Comparison of ENCODE assay signal across 1 cellular context in the genomic region with DNA sequence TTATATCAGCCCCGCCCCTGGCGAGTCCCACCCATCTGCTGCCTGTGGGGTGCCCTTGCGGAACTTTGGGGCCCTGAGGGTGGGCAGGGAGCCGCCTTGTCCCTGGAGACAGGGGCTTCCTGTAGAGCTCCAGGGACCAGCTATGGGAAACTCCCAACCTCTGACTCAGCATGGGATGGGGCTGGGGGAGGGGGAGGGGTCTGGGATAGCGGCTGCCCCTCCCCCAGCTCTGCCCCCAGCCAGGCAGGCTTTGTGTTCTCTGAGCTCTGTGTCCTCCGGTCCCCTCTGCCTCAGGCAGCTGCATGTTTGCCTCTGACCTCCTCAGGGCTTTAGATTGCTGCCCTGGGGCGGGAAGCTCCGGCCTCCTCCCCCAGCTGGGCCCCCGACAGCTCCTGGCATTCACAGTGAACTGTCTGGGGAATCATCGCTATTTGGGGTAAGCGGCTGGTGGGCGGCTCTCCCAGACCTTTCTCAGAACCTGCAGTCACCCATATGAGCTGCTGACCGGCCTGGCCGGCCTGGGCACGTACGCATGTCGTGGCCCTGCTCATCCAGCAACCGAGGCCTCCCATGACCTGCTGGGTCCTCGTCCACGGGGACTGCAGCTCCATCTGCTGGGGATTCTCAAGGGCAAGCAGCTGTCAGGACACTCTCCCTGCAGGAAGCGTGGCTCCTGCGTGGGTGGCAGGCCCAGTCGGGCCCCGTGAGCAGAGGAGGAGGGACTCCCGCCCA.
TF ChIP-seq lines count a peak whose summit lies in the region.

No MANE protein-coding gene starts in this region.

TF ChIP-seq in HepG2, 621 proteins besides CTCF, POLR2A, EP300 and RAD21 (continued from another document and continues in another):
- TF ChIP-seq, protein P1, sequence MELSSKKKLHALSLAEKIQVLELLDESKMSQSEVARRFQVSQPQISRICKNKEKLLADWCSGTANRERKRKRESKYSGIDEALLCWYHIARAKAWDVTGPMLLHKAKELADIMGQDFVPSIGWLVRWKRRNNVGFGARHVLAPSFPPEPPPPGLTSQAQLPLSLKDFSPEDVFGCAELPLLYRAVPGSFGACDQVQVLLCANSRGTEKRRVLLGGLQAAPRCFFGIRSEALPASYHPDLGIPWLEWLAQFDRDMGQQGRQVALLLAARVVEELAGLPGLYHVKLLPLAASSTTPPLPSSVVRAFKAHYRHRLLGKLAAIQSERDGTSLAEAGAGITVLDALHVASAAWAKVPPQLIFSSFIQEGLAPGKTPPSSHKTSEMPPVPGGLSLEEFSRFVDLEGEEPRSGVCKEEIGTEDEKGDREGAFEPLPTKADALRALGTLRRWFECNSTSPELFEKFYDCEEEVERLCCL (CRISPR knock-in tag; IDR thresholded peaks at IDR 0.05; ENCODE audit: borderline replicate concordance), result no peak
- TF ChIP-seq FOSL2 (CRISPR knock-in tag; IDR thresholded peaks at IDR 0.05) (peak; percentile 79), CBX5 (CRISPR knock-in tag; IDR thresholded peaks at IDR 0.05; ENCODE audit: borderline replicate concordance) (peak; percentile 13; the same call in 1 of the 2 replicates), ZFP82 (CRISPR knock-in tag; IDR thresholded peaks at IDR 0.05; ENCODE audit: borderline replicate concordance) (no peak), KDM5A (IDR thresholded peaks at IDR 0.05; ENCODE audit: borderline replicate concordance, low read length) (peak; percentile 57; the same call in 1 of the 2 replicates), ZSCAN30 (CRISPR knock-in tag; IDR thresholded peaks at IDR 0.05) (no peak), ZNF224 (CRISPR knock-in tag; IDR thresholded peaks at IDR 0.05) (no peak), ARNT (IDR thresholded peaks at IDR 0.05) (no peak), IRF9 (CRISPR knock-in tag; IDR thresholded peaks at IDR 0.05; ENCODE audit: borderline replicate concordance) (no peak), BORCS8-MEF2B (CRISPR knock-in tag; IDR thresholded peaks at IDR 0.05) (peak; percentile 77; the same call in 1 of the 2 replicates), SP1 (IDR thresholded peaks at IDR 0.05) (no peak), SP1 (CRISPR knock-in tag; IDR thresholded peaks at IDR 0.05) (no peak), EZH2 (conservative IDR thresholded peaks at IDR 0.05; ENCODE audit: low read depth, low read length) (no peak), TBX3 (IDR thresholded peaks at IDR 0.05; ENCODE audit: borderline replicate concordance) (no peak), BRD4 (CRISPR knock-in tag; IDR thresholded peaks at IDR 0.05) (no peak), ELF4 (CRISPR knock-in tag; IDR thresholded peaks at IDR 0.05; ENCODE audit: borderline replicate concordance) (no peak), TFDP2 (CRISPR knock-in tag; IDR thresholded peaks at IDR 0.05) (peak; percentile 72), ZNF282 (IDR thresholded peaks at IDR 0.05; ENCODE audit: partially characterized antibody) (no peak), MTA3 (CRISPR knock-in tag; IDR thresholded peaks at IDR 0.05) (no peak), ZC3H4 (CRISPR knock-in tag; IDR thresholded peaks at IDR 0.05; ENCODE audit: borderline replicate concordance) (no peak), BCL6 (CRISPR knock-in tag; IDR thresholded peaks at IDR 0.05) (peak; percentile 58), ZSCAN9 (CRISPR knock-in tag; IDR thresholded peaks at IDR 0.05; ENCODE audit: borderline replicate concordance) (no peak; the same call in 1 of the 2 replicates), MLX (CRISPR knock-in tag; IDR thresholded peaks at IDR 0.05) (peak; percentile 62), SOX6 (IDR thresholded peaks at IDR 0.05) (no peak), SOX6 (CRISPR knock-in tag; IDR thresholded peaks at IDR 0.05) (peak; percentile 73), HNF4A (CRISPR knock-in tag; IDR thresholded peaks at IDR 0.05) (peak; percentile 80), ZNF326 (CRISPR knock-in tag; IDR thresholded peaks at IDR 0.05; ENCODE audit: borderline replicate concordance) (no peak), IKZF5 (CRISPR knock-in tag; IDR thresholded peaks at IDR 0.05) (peak; percentile 72), ZNF567 (CRISPR knock-in tag; IDR thresholded peaks at IDR 0.05; ENCODE audit: borderline replicate concordance) (no peak), ATM (IDR thresholded peaks at IDR 0.05; ENCODE audit: borderline replicate concordance) (no peak), ELF1 (CRISPR knock-in tag; IDR thresholded peaks at IDR 0.05) (peak; percentile 37), MED8 (CRISPR knock-in tag; IDR thresholded peaks at IDR 0.05; ENCODE audit: insufficient replicate concordance) (peak; percentile 66), NCOA5 (CRISPR knock-in tag; IDR thresholded peaks at IDR 0.05) (no peak)
- TF ChIP-seq, protein P2, sequence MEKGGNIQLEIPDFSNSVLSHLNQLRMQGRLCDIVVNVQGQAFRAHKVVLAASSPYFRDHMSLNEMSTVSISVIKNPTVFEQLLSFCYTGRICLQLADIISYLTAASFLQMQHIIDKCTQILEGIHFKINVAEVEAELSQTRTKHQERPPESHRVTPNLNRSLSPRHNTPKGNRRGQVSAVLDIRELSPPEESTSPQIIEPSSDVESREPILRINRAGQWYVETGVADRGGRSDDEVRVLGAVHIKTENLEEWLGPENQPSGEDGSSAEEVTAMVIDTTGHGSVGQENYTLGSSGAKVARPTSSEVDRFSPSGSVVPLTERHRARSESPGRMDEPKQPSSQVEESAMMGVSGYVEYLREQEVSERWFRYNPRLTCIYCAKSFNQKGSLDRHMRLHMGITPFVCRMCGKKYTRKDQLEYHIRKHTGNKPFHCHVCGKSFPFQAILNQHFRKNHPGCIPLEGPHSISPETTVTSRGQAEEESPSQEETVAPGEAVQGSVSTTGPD (CRISPR knock-in tag; IDR thresholded peaks at IDR 0.05), result no peak
- TF ChIP-seq, protein P3, sequence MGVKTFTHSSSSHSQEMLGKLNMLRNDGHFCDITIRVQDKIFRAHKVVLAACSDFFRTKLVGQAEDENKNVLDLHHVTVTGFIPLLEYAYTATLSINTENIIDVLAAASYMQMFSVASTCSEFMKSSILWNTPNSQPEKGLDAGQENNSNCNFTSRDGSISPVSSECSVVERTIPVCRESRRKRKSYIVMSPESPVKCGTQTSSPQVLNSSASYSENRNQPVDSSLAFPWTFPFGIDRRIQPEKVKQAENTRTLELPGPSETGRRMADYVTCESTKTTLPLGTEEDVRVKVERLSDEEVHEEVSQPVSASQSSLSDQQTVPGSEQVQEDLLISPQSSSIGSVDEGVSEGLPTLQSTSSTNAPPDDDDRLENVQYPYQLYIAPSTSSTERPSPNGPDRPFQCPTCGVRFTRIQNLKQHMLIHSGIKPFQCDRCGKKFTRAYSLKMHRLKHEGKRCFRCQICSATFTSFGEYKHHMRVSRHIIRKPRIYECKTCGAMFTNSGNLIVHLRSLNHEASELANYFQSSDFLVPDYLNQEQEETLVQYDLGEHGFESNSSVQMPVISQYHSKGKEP (CRISPR knock-in tag; IDR thresholded peaks at IDR 0.05), result no peak
- TF ChIP-seq, protein P4, sequence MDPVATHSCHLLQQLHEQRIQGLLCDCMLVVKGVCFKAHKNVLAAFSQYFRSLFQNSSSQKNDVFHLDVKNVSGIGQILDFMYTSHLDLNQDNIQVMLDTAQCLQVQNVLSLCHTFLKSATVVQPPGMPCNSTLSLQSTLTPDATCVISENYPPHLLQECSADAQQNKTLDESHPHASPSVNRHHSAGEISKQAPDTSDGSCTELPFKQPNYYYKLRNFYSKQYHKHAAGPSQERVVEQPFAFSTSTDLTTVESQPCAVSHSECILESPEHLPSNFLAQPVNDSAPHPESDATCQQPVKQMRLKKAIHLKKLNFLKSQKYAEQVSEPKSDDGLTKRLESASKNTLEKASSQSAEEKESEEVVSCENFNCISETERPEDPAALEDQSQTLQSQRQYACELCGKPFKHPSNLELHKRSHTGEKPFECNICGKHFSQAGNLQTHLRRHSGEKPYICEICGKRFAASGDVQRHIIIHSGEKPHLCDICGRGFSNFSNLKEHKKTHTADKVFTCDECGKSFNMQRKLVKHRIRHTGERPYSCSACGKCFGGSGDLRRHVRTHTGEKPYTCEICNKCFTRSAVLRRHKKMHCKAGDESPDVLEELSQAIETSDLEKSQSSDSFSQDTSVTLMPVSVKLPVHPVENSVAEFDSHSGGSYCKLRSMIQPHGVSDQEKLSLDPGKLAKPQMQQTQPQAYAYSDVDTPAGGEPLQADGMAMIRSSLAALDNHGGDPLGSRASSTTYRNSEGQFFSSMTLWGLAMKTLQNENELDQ (CRISPR knock-in tag; IDR thresholded peaks at IDR 0.05; ENCODE audit: borderline replicate concordance), result no peak
- TF ChIP-seq, protein P5, sequence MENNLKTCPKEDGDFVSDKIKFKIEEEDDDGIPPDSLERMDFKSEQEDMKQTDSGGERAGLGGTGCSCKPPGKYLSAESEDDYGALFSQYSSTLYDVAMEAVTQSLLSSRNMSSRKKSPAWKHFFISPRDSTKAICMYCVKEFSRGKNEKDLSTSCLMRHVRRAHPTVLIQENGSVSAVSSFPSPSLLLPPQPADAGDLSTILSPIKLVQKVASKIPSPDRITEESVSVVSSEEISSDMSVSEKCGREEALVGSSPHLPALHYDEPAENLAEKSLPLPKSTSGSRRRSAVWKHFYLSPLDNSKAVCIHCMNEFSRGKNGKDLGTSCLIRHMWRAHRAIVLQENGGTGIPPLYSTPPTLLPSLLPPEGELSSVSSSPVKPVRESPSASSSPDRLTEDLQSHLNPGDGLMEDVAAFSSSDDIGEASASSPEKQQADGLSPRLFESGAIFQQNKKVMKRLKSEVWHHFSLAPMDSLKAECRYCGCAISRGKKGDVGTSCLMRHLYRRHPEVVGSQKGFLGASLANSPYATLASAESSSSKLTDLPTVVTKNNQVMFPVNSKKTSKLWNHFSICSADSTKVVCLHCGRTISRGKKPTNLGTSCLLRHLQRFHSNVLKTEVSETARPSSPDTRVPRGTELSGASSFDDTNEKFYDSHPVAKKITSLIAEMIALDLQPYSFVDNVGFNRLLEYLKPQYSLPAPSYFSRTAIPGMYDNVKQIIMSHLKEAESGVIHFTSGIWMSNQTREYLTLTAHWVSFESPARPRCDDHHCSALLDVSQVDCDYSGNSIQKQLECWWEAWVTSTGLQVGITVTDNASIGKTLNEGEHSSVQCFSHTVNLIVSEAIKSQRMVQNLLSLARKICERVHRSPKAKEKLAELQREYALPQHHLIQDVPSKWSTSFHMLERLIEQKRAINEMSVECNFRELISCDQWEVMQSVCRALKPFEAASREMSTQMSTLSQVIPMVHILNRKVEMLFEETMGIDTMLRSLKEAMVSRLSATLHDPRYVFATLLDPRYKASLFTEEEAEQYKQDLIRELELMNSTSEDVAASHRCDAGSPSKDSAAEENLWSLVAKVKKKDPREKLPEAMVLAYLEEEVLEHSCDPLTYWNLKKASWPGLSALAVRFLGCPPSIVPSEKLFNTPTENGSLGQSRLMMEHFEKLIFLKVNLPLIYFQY (CRISPR knock-in tag; IDR thresholded peaks at IDR 0.05; ENCODE audit: borderline replicate concordance), result peak; percentile 82; the same call in 1 of the 2 replicates
- TF ChIP-seq, protein P6, sequence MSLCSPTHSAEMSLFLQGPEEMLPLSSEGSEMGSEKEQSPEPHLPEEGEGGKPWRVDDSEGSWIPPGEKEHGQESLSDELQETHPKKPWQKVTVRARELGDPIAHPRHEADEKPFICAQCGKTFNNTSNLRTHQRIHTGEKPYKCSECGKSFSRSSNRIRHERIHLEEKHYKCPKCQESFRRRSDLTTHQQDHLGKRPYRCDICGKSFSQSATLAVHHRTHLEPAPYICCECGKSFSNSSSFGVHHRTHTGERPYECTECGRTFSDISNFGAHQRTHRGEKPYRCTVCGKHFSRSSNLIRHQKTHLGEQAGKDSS (CRISPR knock-in tag; IDR thresholded peaks at IDR 0.05; ENCODE audit: borderline replicate concordance, low read depth), result peak; percentile 88; the same call in 1 of the 2 replicates
